Comparison of ENCODE assay signal across 1 cellular context in the genomic region with DNA sequence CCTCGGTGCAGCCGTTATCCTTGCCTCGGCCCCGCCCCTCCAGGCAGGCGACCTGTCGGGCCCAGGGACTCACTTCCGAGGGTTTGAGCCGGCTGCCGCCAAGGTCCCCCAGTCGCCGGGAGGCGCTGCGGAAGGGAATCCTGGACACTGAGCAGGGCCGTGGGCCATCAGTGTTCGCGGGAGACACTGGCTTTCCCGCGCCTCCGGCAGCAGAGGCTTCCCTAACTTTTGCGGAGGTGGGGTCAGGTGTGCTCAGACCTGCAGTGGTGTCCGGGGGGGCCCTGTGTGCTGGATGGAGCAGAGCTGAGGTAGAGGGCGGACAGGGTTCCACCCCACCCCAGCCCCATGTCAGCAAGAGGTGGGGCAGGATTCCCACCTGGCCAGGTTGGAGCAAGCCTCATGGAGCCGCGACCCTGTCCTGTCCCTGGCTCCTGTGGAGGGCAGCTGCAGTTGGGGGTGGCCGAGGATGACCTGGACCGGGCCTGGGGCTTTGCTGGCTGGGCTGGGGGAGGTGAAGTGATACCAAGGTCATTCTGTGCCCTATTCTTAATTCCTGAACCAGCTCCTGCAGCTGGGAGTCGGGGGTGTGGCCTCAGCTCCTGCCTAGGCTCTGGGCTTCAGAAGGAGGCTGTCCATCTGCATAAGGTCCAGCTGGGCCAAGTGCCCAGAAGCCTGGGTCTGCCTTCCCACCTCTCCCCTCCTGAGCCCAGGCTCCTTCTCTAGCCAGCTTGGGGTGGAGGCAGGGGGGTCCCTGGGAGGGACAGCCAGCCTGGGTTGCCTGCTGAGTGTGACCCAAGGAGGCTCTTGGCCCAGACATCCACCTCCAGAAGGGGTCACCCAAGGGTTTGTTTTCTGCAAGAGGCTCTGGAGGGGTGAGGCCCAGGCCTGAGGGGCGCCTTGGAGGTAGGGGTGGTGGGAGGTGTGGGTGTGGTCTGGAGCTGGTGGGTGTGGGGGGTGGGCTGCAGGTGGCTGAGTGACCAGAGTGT.
TF ChIP-seq lines count a peak whose summit lies in the region.

No MANE protein-coding gene starts in this region.

TF ChIP-seq in K562, 482 proteins besides CTCF, POLR2A, EP300 and RAD21:
- TF ChIP-seq, protein P1, sequence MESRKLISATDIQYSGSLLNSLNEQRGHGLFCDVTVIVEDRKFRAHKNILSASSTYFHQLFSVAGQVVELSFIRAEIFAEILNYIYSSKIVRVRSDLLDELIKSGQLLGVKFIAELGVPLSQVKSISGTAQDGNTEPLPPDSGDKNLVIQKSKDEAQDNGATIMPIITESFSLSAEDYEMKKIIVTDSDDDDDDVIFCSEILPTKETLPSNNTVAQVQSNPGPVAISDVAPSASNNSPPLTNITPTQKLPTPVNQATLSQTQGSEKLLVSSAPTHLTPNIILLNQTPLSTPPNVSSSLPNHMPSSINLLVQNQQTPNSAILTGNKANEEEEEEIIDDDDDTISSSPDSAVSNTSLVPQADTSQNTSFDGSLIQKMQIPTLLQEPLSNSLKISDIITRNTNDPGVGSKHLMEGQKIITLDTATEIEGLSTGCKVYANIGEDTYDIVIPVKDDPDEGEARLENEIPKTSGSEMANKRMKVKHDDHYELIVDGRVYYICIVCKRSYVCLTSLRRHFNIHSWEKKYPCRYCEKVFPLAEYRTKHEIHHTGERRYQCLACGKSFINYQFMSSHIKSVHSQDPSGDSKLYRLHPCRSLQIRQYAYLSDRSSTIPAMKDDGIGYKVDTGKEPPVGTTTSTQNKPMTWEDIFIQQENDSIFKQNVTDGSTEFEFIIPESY (CRISPR knock-in tag; IDR thresholded peaks at IDR 0.05) = peak; percentile 64; the same call in 1 of the 2 replicates
- peak; percentile 28; the same call in 1 of the 2 replicates for TF ChIP-seq SMC3 (conservative IDR thresholded peaks at IDR 0.05; ENCODE audit: insufficient read depth, low read depth, low read length)
- TF ChIP-seq, protein P2, sequence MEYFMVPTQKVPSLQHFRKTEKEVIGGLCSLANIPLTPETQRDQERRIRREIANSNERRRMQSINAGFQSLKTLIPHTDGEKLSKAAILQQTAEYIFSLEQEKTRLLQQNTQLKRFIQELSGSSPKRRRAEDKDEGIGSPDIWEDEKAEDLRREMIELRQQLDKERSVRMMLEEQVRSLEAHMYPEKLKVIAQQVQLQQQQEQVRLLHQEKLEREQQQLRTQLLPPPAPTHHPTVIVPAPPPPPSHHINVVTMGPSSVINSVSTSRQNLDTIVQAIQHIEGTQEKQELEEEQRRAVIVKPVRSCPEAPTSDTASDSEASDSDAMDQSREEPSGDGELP (CRISPR knock-in tag; IDR thresholded peaks at IDR 0.05; ENCODE audit: borderline replicate concordance) = 0 out of 2 replicates have a peak, but pooled peaks have one; percentile 24
- TF ChIP-seq ZBTB7A (IDR thresholded peaks at IDR 0.05; ENCODE audit: borderline replicate concordance, control insufficient read depth, low read depth, low read length) = peak; percentile 32; the same call in 1 of the 2 replicates
- no peak for TF ChIP-seq CBX1 (IDR thresholded peaks at IDR 0.05; ENCODE audit: low read depth)
- TF ChIP-seq HLTF (IDR thresholded peaks at IDR 0.05) = no peak
TF ChIP-seq in K562: peak in this region for 4.
